13 cellular contexts compared by ENCODE assay signal in genomic region chr22:35766654-35767580, GRCh38. TPM values are rescaled to one million over a fixed set of nuclear protein-coding genes. Genes with fewer than 3 reads are reported as not detected.
DNase-seq lines count a peak whose midpoint lies in the region; ATAC-seq and TF ChIP-seq lines count a peak whose summit lies in the region.
"Had no signal": no experiment of that assay in that cellular context is flagged by ENCODE, and none has a peak within 500 bp of the region (broad histone marks: within the 10 kb centered on the region; RNA-seq: fewer than 3 reads in every experiment).

No MANE protein-coding gene starts in this region.

- H3K27me3 Mint-ChIP-seq in H9 (ENCODE audit: low read depth) (no peaks in the 10 kb centered on the region), osteocyte (ENCODE audit: unreplicated experiment) (no peaks in the 10 kb centered on the region)
- H3K27me3 Mint-ChIP-seq in stimulated activated naive B cell treated with anti-CD40 and anti-IgM and Interleukin-4, amounts not matched to agents 10 μg/mL and 1 μg/mL and 100 μg/mL, for 72 hours = peaks cover 18 to 25% of the 10 kb centered on the region in 2 donors

- no peak overlapping the region for H4K91ac ChIP-seq in H9 (ENCODE audit: insufficient read length, low read depth, low read length)

- H3K4me3 ChIP-seq in cardiac muscle cell (no peak overlapping the region), coronary artery (no peak overlapping the region)
- H3K4me3 ChIP-seq: BLaER1 treated with 17β-estradiol and CSF1 and Interleukin-3, amounts not matched to agents 10 nM and 100 nM had no signal

- H3K27ac ChIP-seq in H9 (ENCODE audit: insufficient read length, low read depth, low read length) (no peak overlapping the region), cardiac muscle cell (peak overlapping the region; percentile 27), coronary artery (peak overlapping the region in 1 of 2 donors; percentile 4)
- H3K27ac ChIP-seq: BLaER1 treated with 17β-estradiol and CSF1 and Interleukin-3, amounts not matched to agents 10 nM and 100 nM had no signal

- no peak overlapping the region for H2AFZ ChIP-seq in H9 (ENCODE audit: low read length)

- no peaks in the 10 kb centered on the region for H3K23me2 ChIP-seq in H9 (ENCODE audit: insufficient read length, low read depth, low read length, poor library complexity, severe bottlenecking)

- no peak overlapping the region for H4K8ac ChIP-seq in H9 (replicated peaks; ENCODE audit: insufficient read length, low read depth, low read length)

- no peak for ATAC-seq in stimulated activated naive B cell treated with anti-CD40 and anti-IgM and Interleukin-4, amounts not matched to agents 10 μg/mL and 1 μg/mL and 100 μg/mL, for 72 hours (replicated peaks)

- no peak overlapping the region for H3T11ph ChIP-seq in H9 (ENCODE audit: low read length)

- H3K4me3 Mint-ChIP-seq in H9 (no peak overlapping the region), osteocyte (ENCODE audit: unreplicated experiment) (peak overlapping the region; percentile 39)
- no peak overlapping the region for H3K4me3 Mint-ChIP-seq in stimulated activated naive B cell treated with anti-CD40 and anti-IgM and Interleukin-4, amounts not matched to agents 10 μg/mL and 1 μg/mL and 100 μg/mL, for 72 hours

- peaks cover 1 to 14% (median 7%) of the 10 kb centered on the region in 3 experiments; a peak in 2 of 7 replicates for H3K36me3 Mint-ChIP-seq in H9 (ENCODE audit: insufficient read depth in 1 of 3, low read depth in 3 of 3)
- H3K36me3 Mint-ChIP-seq in osteocyte (ENCODE audit: unreplicated experiment) = peaks cover 22% of the 10 kb centered on the region
- H3K36me3 Mint-ChIP-seq in stimulated activated naive B cell treated with anti-CD40 and anti-IgM and Interleukin-4, amounts not matched to agents 10 μg/mL and 1 μg/mL and 100 μg/mL, for 72 hours = peaks cover 0 to 1% of the 10 kb centered on the region in 2 donors

- H3K9me3 Mint-ChIP-seq in H9 (no peaks in the 10 kb centered on the region), osteocyte (ENCODE audit: unreplicated experiment) (no peaks in the 10 kb centered on the region)
- H3K9me3 Mint-ChIP-seq in stimulated activated naive B cell treated with anti-CD40 and anti-IgM and Interleukin-4, amounts not matched to agents 10 μg/mL and 1 μg/mL and 100 μg/mL, for 72 hours = no peaks in the 10 kb centered on the region
- H3K9me3 Mint-ChIP-seq: activated T-helper 2 cell treated with anti-CD3 and anti-CD28 coated beads, Interferon-gamma antibody, Interleukin-2, Interleukin-4, amounts not matched to agents 10 μg/mL and 5 μg/mL and 100 μg/mL, durations not matched to agents 14 hours and 24 hours and 36 hours had no signal

- no peak overlapping the region for H2BK5ac ChIP-seq in H9 (ENCODE audit: insufficient read length, low read length)

- H3K9me3 ChIP-seq in H9 (ENCODE audit: control insufficient read depth, low read depth, low read length) = no peaks in the 10 kb centered on the region
- no peaks in the 10 kb centered on the region for H3K9me3 ChIP-seq in cardiac muscle cell (ENCODE audit: low read depth)
- H3K9me3 ChIP-seq: BLaER1 treated with 17β-estradiol and CSF1 and Interleukin-3, amounts not matched to agents 10 nM and 100 nM had no signal

- no peaks in the 10 kb centered on the region for H4K20me1 ChIP-seq in H9 (ENCODE audit: control insufficient read depth, insufficient read depth, insufficient read length)
- H4K20me1 ChIP-seq: BLaER1 treated with 17β-estradiol and CSF1 and Interleukin-3, amounts not matched to agents 10 nM and 100 nM had no signal

- H2BK12ac ChIP-seq in H9 (ENCODE audit: insufficient read length, low read depth, low read length) = no peak overlapping the region

- peaks cover 24% of the 10 kb centered on the region for H3K36me3 ChIP-seq in cardiac muscle cell
- H3K36me3 ChIP-seq: BLaER1 treated with 17β-estradiol and CSF1 and Interleukin-3, amounts not matched to agents 10 nM and 100 nM had no signal

- no peak overlapping the region for H3K18ac ChIP-seq in H9 (ENCODE audit: insufficient read length, low read depth, low read length)

- no peak overlapping the region for H3K23ac ChIP-seq in H9 (ENCODE audit: insufficient read length, low read depth, low read length)

- H2BK20ac ChIP-seq in H9 (ENCODE audit: low read depth, low read length, poor library complexity, severe bottlenecking) = no peak overlapping the region

- H3K27me3 ChIP-seq in H9 (ENCODE audit: insufficient read depth, low read length) (no peaks in the 10 kb centered on the region), cardiac muscle cell (no peaks in the 10 kb centered on the region)
- H3K27me3 ChIP-seq: BLaER1 treated with 17β-estradiol and CSF1 and Interleukin-3, amounts not matched to agents 10 nM and 100 nM had no signal

- TF ChIP-seq CTCF in H9 (conservative IDR thresholded peaks at IDR 0.05) = no peak
- no peak for TF ChIP-seq CTCF in cardiac muscle cell (IDR thresholded peaks at IDR 0.05; ENCODE audit: low read depth, low read length)
- no peak for TF ChIP-seq CTCF in osteocyte (IDR thresholded peaks at IDR 0.05)
- TF ChIP-seq CTCF in coronary artery (IDR thresholded peaks at IDR 0.05) = no peak

- H2BK15ac ChIP-seq in H9 (ENCODE audit: low read depth, low read length) = no peak overlapping the region

- DNase-seq in H9 = no peak
- peak; percentile 28 for DNase-seq in amniotic epithelial cell (ENCODE audit: low read depth)
- DNase-seq in cardiac muscle cell (ENCODE audit: low read depth in 1 of 2, low spot score in 1 of 2) = peak; percentile 22 to 60
- no peak for DNase-seq in osteocyte (ENCODE audit: extremely low spot score, unreplicated experiment)
- DNase-seq in stimulated activated naive B cell treated with anti-CD40 and anti-IgM and Interleukin-4, amounts not matched to agents 10 μg/mL and 1 μg/mL and 100 μg/mL, for 72 hours = no peak
- DNase-seq in inferior parietal cortex (ENCODE audit: extremely low spot score) = no peak
- no peak for DNase-seq in amniotic stem cell (lab: John Stamatoyannopoulos, UW)
- no peak for DNase-seq in coronary artery (ENCODE audit: low spot score)
- DNase-seq: activated CD4-positive, alpha-beta T cell treated with anti-CD3 and anti-CD28 coated beads for 1 hour; stimulated activated CD4-positive, alpha-beta T cell treated with anti-CD3 and anti-CD28 coated beads, Interleukin-4, amount 100 ng/mL, for 1 hour had no signal

- no peaks in the 10 kb centered on the region for H3K79me2 ChIP-seq in H9 (ENCODE audit: insufficient read depth, low read length)

- H3K56ac ChIP-seq in H9 (ENCODE audit: insufficient read length, low read depth, low read length) = no peak overlapping the region

- H3K27ac Mint-ChIP-seq in H9 (peak overlapping the region; percentile 24 to 86 (median 49); a peak in 6 of 7 replicates), osteocyte (ENCODE audit: unreplicated experiment) (peak overlapping the region; percentile 66)
- H3K27ac Mint-ChIP-seq in stimulated activated naive B cell treated with anti-CD40 and anti-IgM and Interleukin-4, amounts not matched to agents 10 μg/mL and 1 μg/mL and 100 μg/mL, for 72 hours = no peak overlapping the region
- H3K27ac Mint-ChIP-seq: activated T-helper 2 cell treated with anti-CD3 and anti-CD28 coated beads, Interferon-gamma antibody, Interleukin-2, Interleukin-4, amounts not matched to agents 10 μg/mL and 5 μg/mL and 100 μg/mL, durations not matched to agents 14 hours and 24 hours and 36 hours had no signal

- H3K14ac ChIP-seq in H9 (ENCODE audit: insufficient read depth, low read length) = no peak overlapping the region

- peaks cover 13 to 15% of the 10 kb centered on the region in 2 experiments for H3K4me1 Mint-ChIP-seq in H9
- H3K4me1 Mint-ChIP-seq in osteocyte (ENCODE audit: unreplicated experiment) = peaks cover 11% of the 10 kb centered on the region
- no peaks in the 10 kb centered on the region for H3K4me1 Mint-ChIP-seq in stimulated activated naive B cell treated with anti-CD40 and anti-IgM and Interleukin-4, amounts not matched to agents 10 μg/mL and 1 μg/mL and 100 μg/mL, for 72 hours

- no peak overlapping the region for H3K9ac ChIP-seq in H9 (ENCODE audit: extremely low read depth, insufficient read length, low read length)
- H3K9ac ChIP-seq: BLaER1 treated with 17β-estradiol and CSF1 and Interleukin-3, amounts not matched to agents 10 nM and 100 nM had no signal

- H2BK120ac ChIP-seq in H9 (ENCODE audit: low read depth, low read length, poor library complexity, severe bottlenecking) = no peak overlapping the region

- no peak overlapping the region for H3K4me2 ChIP-seq in H9 (ENCODE audit: insufficient read depth, insufficient read length, low read length)
- H3K4me2 ChIP-seq: BLaER1 treated with 17β-estradiol and CSF1 and Interleukin-3, amounts not matched to agents 10 nM and 100 nM had no signal

- no peak overlapping the region for H2AK5ac ChIP-seq in H9 (ENCODE audit: insufficient read length, low read length)

- no peak overlapping the region for H3K4ac ChIP-seq in H9 (ENCODE audit: low read depth, low read length)

- H3K4me1 ChIP-seq in H9 (ENCODE audit: insufficient read depth, low read length) = no peaks in the 10 kb centered on the region; the same call in 1 of the 2 replicates
- H3K4me1 ChIP-seq in cardiac muscle cell (ENCODE audit: low read depth) = peaks cover 3% of the 10 kb centered on the region
- H3K4me1 ChIP-seq: BLaER1 treated with 17β-estradiol and CSF1 and Interleukin-3, amounts not matched to agents 10 nM and 100 nM had no signal

- WGBS in H9 (ENCODE audit: extremely low coverage, insufficient read length, low lambda C conversion rate) = no CpG with 5 or more reads among the region's 10 CpGs

- no peak overlapping the region for H4K5ac ChIP-seq in H9 (ENCODE audit: insufficient read length, low read depth, low read length)

- no peaks in the 10 kb centered on the region for H3K79me1 ChIP-seq in H9 (ENCODE audit: insufficient read depth, low read depth, low read length, poor library complexity, severe bottlenecking)

RNA-seq across cellular contexts. Expression of gene APOL5, which starts 49.2 kb away (rescaled TPM):
- total RNA-seq in H9 (2021) = not detected in 2 replicates
- total RNA-seq in cardiac muscle cell = not detected in 2 replicates
- polyA plus RNA-seq in cardiac muscle cell = not detected in 2 replicates
- total RNA-seq in osteocyte = not detected in 2 replicates
- total RNA-seq: activated T-helper 2 cell treated with anti-CD3 and anti-CD28 coated beads, Interferon-gamma antibody, Interleukin-2, Interleukin-4, amounts not matched to agents 10 μg/mL and 5 μg/mL and 100 μg/mL, durations not matched to agents 14 hours and 24 hours and 36 hours; NCI-H460 had no signal

Comparison
In these comparisons a context has a peak if more than half of its experiments do, and no peak if none do; other contexts are left out.
1. DNase-seq: peak in amniotic epithelial cell (single experiment) and cardiac muscle cell (2 of 2); none in H9 (single experiment), osteocyte (single experiment), stimulated activated naive B cell treated with anti-CD40 and anti-IgM and Interleukin-4, amounts not matched to agents 10 μg/mL and 1 μg/mL and 100 μg/mL, for 72 hours (single experiment), inferior parietal cortex (single experiment), amniotic stem cell (single experiment) and coronary artery (single experiment).